ENCODE assay signal across 2 cellular contexts in genomic region chr21:45248301-45248892, GRCh38.
TF ChIP-seq lines count a peak whose summit lies in the region.

No MANE protein-coding gene starts in this region.

TF ChIP-seq in IMR-90, 13 proteins besides CTCF, POLR2A, EP300 and RAD21:
- TF ChIP-seq MXI1 (IDR thresholded peaks at IDR 0.05; ENCODE audit: borderline replicate concordance, low read depth, low read length) (no peak), SMC3 (IDR thresholded peaks at IDR 0.05; ENCODE audit: low read depth, low read length) (no peak), CEBPB (IDR thresholded peaks at IDR 0.05; ENCODE audit: low read depth, low read length) (no peak), NFE2L2 (IDR thresholded peaks at IDR 0.05; ENCODE audit: low read depth, low read length) (no peak), MAZ (IDR thresholded peaks at IDR 0.05; ENCODE audit: borderline replicate concordance, low read depth, low read length) (no peak), RCOR1 (IDR thresholded peaks at IDR 0.05; ENCODE audit: insufficient replicate concordance, low read length) (no peak), CHD1 (IDR thresholded peaks at IDR 0.05; ENCODE audit: low read depth, low read length) (no peak)

TF ChIP-seq in H1, 55 proteins besides CTCF, POLR2A, EP300 and RAD21:
- no peak for TF ChIP-seq CEBPB (IDR thresholded peaks at IDR 0.05; ENCODE audit: low read depth, low read length)
- TF ChIP-seq SUZ12 (IDR thresholded peaks at IDR 0.05; ENCODE audit: low read length) = no peak
- TF ChIP-seq CTBP2 (IDR thresholded peaks at IDR 0.05; ENCODE audit: borderline replicate concordance, insufficient read depth, insufficient read length, low read length) = no peak
- TF ChIP-seq POU5F1 (IDR thresholded peaks at IDR 0.05; ENCODE audit: low read depth, low read length) = no peak
- no peak for TF ChIP-seq CHD2 (IDR thresholded peaks at IDR 0.05; ENCODE audit: low read length)
- TF ChIP-seq ATF3 (IDR thresholded peaks at IDR 0.05; ENCODE audit: insufficient read depth, low read depth, low read length) = no peak
- no peak for TF ChIP-seq HDAC2 (IDR thresholded peaks at IDR 0.05; ENCODE audit: borderline replicate concordance in 1 of 2, low read depth in 2 of 2, low read length in 2 of 2)
TF ChIP-seq in H1: peak in this region for 0.
